In genomic region chr20:61839223-61839911, GRCh38 we compare ENCODE assay signal across 26 cellular contexts.
DNase-seq lines count a peak whose midpoint lies in the region; ATAC-seq, FAIRE-seq and TF ChIP-seq lines count a peak whose summit lies in the region.
"Had no signal": no experiment of that assay in that cellular context is flagged by ENCODE, and none has a peak within 500 bp of the region (broad histone marks: within the 10 kb centered on the region; RNA-seq: fewer than 3 reads in every experiment).

No MANE protein-coding gene starts in this region.

- peak overlapping the region; percentile 96 for H2AK5ac ChIP-seq in H1 (ENCODE audit: low read depth, low read length)

- no peak overlapping the region for H3K18ac ChIP-seq in H1 (ENCODE audit: extremely low read depth, low read length)

- H4K91ac ChIP-seq in H1 (replicated peaks; ENCODE audit: insufficient read length, low read length), result peak overlapping the region; percentile 59

- H3K56ac ChIP-seq in H1 (replicated peaks; ENCODE audit: insufficient read length, low read depth, low read length), result peak overlapping the region; percentile 70

- H3K9me3 ChIP-seq in HepG2 (ENCODE audit: low read length), result no peaks in the 10 kb centered on the region
- no peaks in the 10 kb centered on the region for H3K9me3 ChIP-seq in right lobe of liver
- H3K9me3 ChIP-seq in H1 (ENCODE audit: insufficient read depth in 2 of 2, low read depth in 1 of 2, low read length in 1 of 2), result no peaks in the 10 kb centered on the region
- no peaks in the 10 kb centered on the region for H3K9me3 ChIP-seq in naive thymus-derived CD4-positive, alpha-beta T cell (ENCODE audit: control insufficient read depth in 2 of 3, low read length in 3 of 3)
- H3K9me3 ChIP-seq in hepatocyte (ENCODE audit: low read depth), result no peaks in the 10 kb centered on the region
- H3K9me3 ChIP-seq: BE2C, MG63, SJCRH30 had no signal

- H2BK5ac ChIP-seq in H1 (ENCODE audit: low read depth, low read length), result peak overlapping the region; percentile 50; the same call in 1 of the 2 replicates

- BruUV-seq in HepG2 (replicated peaks; lab: Mats Ljungman, UMichigan), result no TSS peak

- no peak overlapping the region for H2BK120ac ChIP-seq in H1 (replicated peaks; ENCODE audit: low read depth, low read length)

- H4K5ac ChIP-seq in H1 (ENCODE audit: insufficient read length, low read depth, low read length), result no peak overlapping the region

- H4K8ac ChIP-seq in H1 (ENCODE audit: extremely low read depth, insufficient read depth, low read length), result no peak overlapping the region; the same call in 1 of the 2 replicates

- no peak overlapping the region for H3K23ac ChIP-seq in H1 (ENCODE audit: insufficient read length)

- H3K27ac ChIP-seq in HepG2 (ENCODE audit: extremely low read length, insufficient read depth, low read length) (no peak overlapping the region), right lobe of liver (no peak overlapping the region), H1 (ENCODE audit: low read depth, low read length) (no peak overlapping the region), hepatocyte (no peak overlapping the region)
- no peak overlapping the region for H3K27ac ChIP-seq in naive thymus-derived CD4-positive, alpha-beta T cell (ENCODE audit: low read depth, low read length)
- H3K27ac ChIP-seq: SJCRH30 had no signal

- no peaks in the 10 kb centered on the region for H3K79me1 ChIP-seq in H1 (ENCODE audit: low read depth, low read length)

- H2BK12ac ChIP-seq in H1 (ENCODE audit: low read depth, low read length), result peak overlapping the region; percentile 53; the same call in 1 of the 2 replicates

- ATAC-seq in HepG2 (no peak), right lobe of liver (no peak), esophagus mucosa (no peak), GM19351 (IDR thresholded peaks at IDR 0.05; ENCODE audit: unreplicated experiment) (no peak)
- ATAC-seq in naive thymus-derived CD4-positive, alpha-beta T cell, result peak; percentile 10
- ATAC-seq: PC-3 had no signal

- H3K4me3 ChIP-seq in HepG2 (replicated peaks in 1 of 3; ENCODE audit: insufficient read depth in 1 of 3, low read depth in 2 of 3, low read length in 3 of 3) (no peak overlapping the region), right lobe of liver (no peak overlapping the region), H1 (ENCODE audit: extremely low read depth in 1 of 4, insufficient read depth in 2 of 4, low read depth in 3 of 4, low read length in 4 of 4) (no peak overlapping the region), hepatocyte (no peak overlapping the region)
- H3K4me3 ChIP-seq in naive thymus-derived CD4-positive, alpha-beta T cell (ENCODE audit: low read length), result no peak overlapping the region
- H3K4me3 ChIP-seq: MG63, SJCRH30 had no signal

- no peaks in the 10 kb centered on the region for H3K4me1 Mint-ChIP-seq in naive thymus-derived CD4-positive, alpha-beta T cell
- H3K4me1 Mint-ChIP-seq: CD14-positive monocyte; CD8-positive, alpha-beta memory T cell had no signal

- no peak overlapping the region for H3K14ac ChIP-seq in H1 (ENCODE audit: insufficient read length)

- H3K79me2 ChIP-seq in HepG2 (ENCODE audit: insufficient read depth, low read length) (no peaks in the 10 kb centered on the region), H1 (ENCODE audit: control insufficient read depth in 1 of 2, insufficient read depth in 2 of 2, low read length in 2 of 2) (no peaks in the 10 kb centered on the region; a peak in 1 of 4 replicates), hepatocyte (no peaks in the 10 kb centered on the region)

- H3K4me3 Mint-ChIP-seq in naive thymus-derived CD4-positive, alpha-beta T cell, result no peak overlapping the region
- H3K4me3 Mint-ChIP-seq: CD14-positive monocyte; CD8-positive, alpha-beta memory T cell had no signal

- no peak overlapping the region for H3K9ac ChIP-seq in HepG2 (ENCODE audit: insufficient read depth, low read depth, low read length)
- H3K9ac ChIP-seq in H1 (replicated peaks in 1 of 4; ENCODE audit: extremely low read depth in 1 of 4, low read depth in 3 of 4, low read length in 3 of 4), result 0 out of 7 replicates have a peak overlapping the region, but pooled peaks of 1 of the 4 experiments have one; percentile 48

- DNase-seq in HepG2 (ENCODE audit: low spot score) (no peak), right lobe of liver (no peak), H1 (ENCODE audit: low read depth in 1 of 2, low spot score in 2 of 2) (no peak), T1000 (lab: John Stamatoyannopoulos, UW) (no peak), hepatocyte (ENCODE audit: low spot score) (no peak)
- DNase-seq in naive thymus-derived CD4-positive, alpha-beta T cell, result no peak
- DNase-seq: 8988T; ACHN; BE2C; CD8-positive, alpha-beta memory T cell; DMS 273 treated with DMSO at 0.1 percent for 48 hours; DMS79; EL; KG1; MG63; NCI-H1694; NCI-H2029 treated with DMSO at 0.1 percent for 48 hours; NCI-H446 treated with DMSO at 0.1 percent for 48 hours; NCI-H526; NCI-H82; NK-92 treated with Interleukin-12 subunit alpha and Interleukin-12 subunit beta, amount 100 ng/mL, for 24 hours; PC-3; SJCRH30 had no signal

- H3K4me2 ChIP-seq in HepG2 (ENCODE audit: low read depth, low read length) (no peak overlapping the region), H1 (ENCODE audit: insufficient read depth in 1 of 2, low read depth in 2 of 2, low read length in 2 of 2) (no peak overlapping the region), hepatocyte (no peak overlapping the region)

- H3K36me3 ChIP-seq in HepG2 (replicated peaks in 1 of 2; ENCODE audit: control insufficient read depth in 1 of 2, insufficient read depth in 2 of 2, low read length in 2 of 2), result no peaks in the 10 kb centered on the region
- no peaks in the 10 kb centered on the region for H3K36me3 ChIP-seq in right lobe of liver
- H3K36me3 ChIP-seq in H1 (ENCODE audit: control insufficient read depth in 2 of 4, insufficient read depth in 4 of 4, low read length in 3 of 4), result no peaks in the 10 kb centered on the region; a peak in 2 of 8 replicates
- no peaks in the 10 kb centered on the region for H3K36me3 ChIP-seq in naive thymus-derived CD4-positive, alpha-beta T cell (ENCODE audit: control insufficient read depth in 2 of 3, insufficient read depth in 3 of 3, low read length in 3 of 3)
- H3K36me3 ChIP-seq in hepatocyte (replicated peaks; ENCODE audit: insufficient read depth, low read depth), result no peaks in the 10 kb centered on the region
- H3K36me3 ChIP-seq: BE2C, MG63, SJCRH30 had no signal

- no peak overlapping the region for H3K27ac Mint-ChIP-seq in naive thymus-derived CD4-positive, alpha-beta T cell
- H3K27ac Mint-ChIP-seq: CD14-positive monocyte; CD8-positive, alpha-beta memory T cell had no signal

- TF ChIP-seq RAD21 in HepG2 (CRISPR knock-in tag; IDR thresholded peaks at IDR 0.05), result no peak
- no peak for TF ChIP-seq RAD21 in H1 (IDR thresholded peaks at IDR 0.05 in 1 of 2, conservative IDR thresholded peaks at IDR 0.05 in 1 of 2; ENCODE audit: low read depth in 2 of 2, low read length in 2 of 2)

- H3K9me3 Mint-ChIP-seq in naive thymus-derived CD4-positive, alpha-beta T cell, result no peaks in the 10 kb centered on the region
- H3K9me3 Mint-ChIP-seq: CD8-positive, alpha-beta memory T cell had no signal

- POLR2A ChIA-PET in HepG2 (lab: Yijun Ruan, JAX) (no interaction called here), H1 (lab: Charles Lee; ENCODE audit: partially characterized antibody) (no interaction called here)
- POLR2A ChIA-PET in naive thymus-derived CD4-positive, alpha-beta T cell (lab: Charles Lee), result no interaction called here

- H3K27me3 Mint-ChIP-seq in naive thymus-derived CD4-positive, alpha-beta T cell, result no peaks in the 10 kb centered on the region

- intact Hi-C loops in HepG2 (cut with micrococcal nuclease; ENCODE audit: unreplicated experiment), result no loop called here
- intact Hi-C loops in right lobe of liver (cut with DNase I), result no loop called here
- intact Hi-C loops in naive thymus-derived CD4-positive, alpha-beta T cell (cut with micrococcal nuclease), result no loop called here

- WGBS in HepG2 (ENCODE audit: low lambda C conversion rate), result 45% methylated on average over 10 of the region's 10 CpGs
- 76% methylated on average over 8 of the region's 10 CpGs for WGBS in right lobe of liver (ENCODE audit: insufficient coverage, low coverage, low lambda C conversion rate, missing lambda C conversion rate)
- 87% methylated on average over 10 of the region's 10 CpGs; no CpG with 5 or more reads in 1 of the 2 experiments for WGBS in H1 (ENCODE audit: extremely low coverage in 1 of 2, insufficient coverage in 1 of 2, insufficient read length in 1 of 2, insufficient replicate concordance in 2 of 2, low coverage in 1 of 2, low lambda C conversion rate in 2 of 2, missing lambda C conversion rate in 1 of 2), 2 experiments
- WGBS in hepatocyte (ENCODE audit: low lambda C conversion rate, missing lambda C conversion rate), result 96% methylated on average over 10 of the region's 10 CpGs

- no peaks in the 10 kb centered on the region; the same call in 1 of the 2 replicates for H4K20me1 ChIP-seq in HepG2 (ENCODE audit: insufficient read depth, low read length)
- H4K20me1 ChIP-seq in H1 (replicated peaks in 1 of 2; ENCODE audit: control insufficient read depth in 1 of 2, insufficient read depth in 2 of 2, low read length in 2 of 2), result peaks cover 0 to 7% of the 10 kb centered on the region in 2 experiments
- H4K20me1 ChIP-seq in hepatocyte (ENCODE audit: insufficient read depth, poor library complexity, severe bottlenecking), result no peaks in the 10 kb centered on the region

- no peaks in the 10 kb centered on the region for H3K9me2 ChIP-seq in hepatocyte (replicated peaks; ENCODE audit: insufficient read depth)

- H2AFZ ChIP-seq in HepG2 (ENCODE audit: low read length), result no peak overlapping the region
- no peak overlapping the region for H2AFZ ChIP-seq in H1 (ENCODE audit: low read length)
- no peak overlapping the region for H2AFZ ChIP-seq in hepatocyte

- 0 out of 2 replicates have a peak overlapping the region, but pooled peaks have one; percentile 20 for H2BK15ac ChIP-seq in H1 (ENCODE audit: low read length)

- H3K4me1 ChIP-seq in HepG2 (ENCODE audit: insufficient read depth, low read length), result no peaks in the 10 kb centered on the region
- no peaks in the 10 kb centered on the region for H3K4me1 ChIP-seq in right lobe of liver
- 0 out of 7 replicates have a peak, but pooled peaks cover 0 to 3% (median under 1%) of the 10 kb centered on the region in 4 experiments for H3K4me1 ChIP-seq in H1 (replicated peaks in 1 of 4; ENCODE audit: control insufficient read depth in 3 of 4, insufficient read depth in 4 of 4, low read length in 3 of 4)
- no peaks in the 10 kb centered on the region for H3K4me1 ChIP-seq in naive thymus-derived CD4-positive, alpha-beta T cell (ENCODE audit: control insufficient read depth in 2 of 2, insufficient read depth in 2 of 2, low read length in 2 of 2)
- no peaks in the 10 kb centered on the region for H3K4me1 ChIP-seq in hepatocyte (ENCODE audit: insufficient read depth)
- H3K4me1 ChIP-seq: BE2C, SJCRH30 had no signal

- FAIRE-seq in HepG2 (lab: Jason Lieb, UNC) (peak; percentile 89), H1 (lab: Jason Lieb, UNC) (peak; percentile 13)

- no peak overlapping the region for H2BK20ac ChIP-seq in H1 (ENCODE audit: low read length)

- H3K36me3 Mint-ChIP-seq in naive thymus-derived CD4-positive, alpha-beta T cell, result no peaks in the 10 kb centered on the region
- H3K36me3 Mint-ChIP-seq: CD14-positive monocyte; CD8-positive, alpha-beta memory T cell had no signal

- H3K23me2 ChIP-seq in H1 (ENCODE audit: low read depth, low read length), result peaks cover 7% of the 10 kb centered on the region

- TF ChIP-seq CTCF in HepG2 (CRISPR knock-in tag; IDR thresholded peaks at IDR 0.05), result no peak
- TF ChIP-seq CTCF in right lobe of liver (IDR thresholded peaks at IDR 0.05), result no peak
- no peak for TF ChIP-seq CTCF in H1 (IDR thresholded peaks at IDR 0.05; ENCODE audit: control extremely low read depth in 1 of 3, insufficient read depth in 1 of 3, low read depth in 1 of 3, low read length in 3 of 3)
- TF ChIP-seq CTCF in hepatocyte (IDR thresholded peaks at IDR 0.05; ENCODE audit: poor library complexity), result no peak

- CTCF ChIA-PET in HepG2 (lab: Yijun Ruan, JAX; ENCODE audit: low intra/inter-chr PET ratio, low total read pairs) (no interaction called here), H1 (lab: Charles Lee; ENCODE audit: partially characterized antibody) (no interaction called here)
- CTCF ChIA-PET in naive thymus-derived CD4-positive, alpha-beta T cell (lab: Charles Lee), result no interaction called here

- TF ChIP-seq POLR2A in HepG2 (IDR thresholded peaks at IDR 0.05; ENCODE audit: insufficient read depth in 1 of 2, low read depth in 2 of 2, low read length in 2 of 2) (no peak), right lobe of liver (IDR thresholded peaks at IDR 0.05) (no peak), H1 (IDR thresholded peaks at IDR 0.05; ENCODE audit: control extremely low read depth in 1 of 2, low read depth in 2 of 2, low read length in 2 of 2) (no peak)

- TF ChIP-seq EP300 in HepG2 (IDR thresholded peaks at IDR 0.05; ENCODE audit: low read depth in 2 of 2, low read length in 2 of 2) (no peak), HepG2 (CRISPR knock-in tag; IDR thresholded peaks at IDR 0.05; ENCODE audit: borderline replicate concordance) (no peak), H1 (IDR thresholded peaks at IDR 0.05; ENCODE audit: borderline replicate concordance in 1 of 2, low read depth in 2 of 2, low read length in 2 of 2) (no peak)

- H3K4ac ChIP-seq in H1 (replicated peaks; ENCODE audit: insufficient read length, low read depth, low read length), result peak overlapping the region; percentile 13

- peaks cover 17 to 81% of the 10 kb centered on the region in 2 experiments for H3K27me3 ChIP-seq in HepG2 (ENCODE audit: control insufficient read depth in 1 of 2, insufficient read depth in 2 of 2, low read length in 2 of 2)
- no peaks in the 10 kb centered on the region for H3K27me3 ChIP-seq in right lobe of liver
- no peaks in the 10 kb centered on the region; a peak in 1 of 7 replicates for H3K27me3 ChIP-seq in H1 (replicated peaks in 1 of 4; ENCODE audit: control insufficient read depth in 3 of 4, extremely low read depth in 1 of 4, insufficient read depth in 3 of 4, low read length in 3 of 4)
- no peaks in the 10 kb centered on the region for H3K27me3 ChIP-seq in naive thymus-derived CD4-positive, alpha-beta T cell (ENCODE audit: control insufficient read depth in 2 of 2, insufficient read depth in 2 of 2, low read length in 2 of 2)
- H3K27me3 ChIP-seq in hepatocyte, result no peaks in the 10 kb centered on the region
- H3K27me3 ChIP-seq: BE2C, MG63 had no signal

- in situ Hi-C loops in HepG2 (cut with HindIII; ENCODE audit: extremely low pct_ligation_motif_present, low pct_unique_long_range_greater_than_20kb), result no loop called here
